In the genomic region with DNA sequence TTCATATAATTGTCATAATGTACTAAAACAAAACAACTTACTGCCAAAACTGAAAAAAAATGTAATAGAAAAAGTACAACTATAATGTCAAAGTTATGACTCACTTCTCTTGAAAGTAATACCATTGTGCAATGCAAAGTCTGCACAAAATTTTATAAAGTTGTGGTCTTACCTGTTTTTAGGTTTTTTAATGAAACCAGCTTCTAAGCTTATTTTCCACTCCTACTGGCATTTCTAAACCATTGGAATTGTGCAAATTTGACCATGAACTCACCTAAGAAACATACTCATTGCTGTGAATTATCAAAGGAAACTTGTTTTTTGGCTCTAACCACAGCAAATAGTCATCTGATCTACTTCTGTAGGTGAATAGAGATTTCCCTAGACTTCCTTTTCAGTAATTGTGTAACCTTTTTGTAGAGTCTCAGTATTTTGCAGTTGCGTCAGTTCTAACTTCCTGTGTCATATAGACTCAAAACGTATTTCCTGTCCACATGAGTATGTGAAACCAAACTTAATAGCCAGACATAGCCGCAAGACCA, we compare ENCODE assay signal across 10 cellular contexts. TPM values are rescaled to one million over a fixed set of nuclear protein-coding genes. Genes with fewer than 3 reads are reported as not detected.
DNase-seq lines count a peak whose midpoint lies in the region; ATAC-seq and TF ChIP-seq lines count a peak whose summit lies in the region.
"Had no signal": no experiment of that assay in that cellular context is flagged by ENCODE, and none has a peak within 500 bp of the region (broad histone marks: within the 10 kb centered on the region; RNA-seq: fewer than 3 reads in every experiment).

No MANE protein-coding gene starts in this region.

- 78 to 87% methylated on average over 2 to 3 of the region's 3 CpGs for WGBS in gastroesophageal sphincter (ENCODE audit: low coverage in 1 of 2), 2 donors

- H3K4me3 ChIP-seq in OCI-LY3 (ENCODE audit: low read length): no peak overlapping the region
- no peak overlapping the region for H3K4me3 ChIP-seq in fibroblast of pulmonary artery (replicated peaks; ENCODE audit: low read depth, low read length)
- no peak overlapping the region for H3K4me3 ChIP-seq in gastroesophageal sphincter

- H3K27me3 ChIP-seq in OCI-LY3 (ENCODE audit: low read depth, low read length) (no peaks in the 10 kb centered on the region), gastroesophageal sphincter (no peaks in the 10 kb centered on the region)

- no peak overlapping the region for H3K4me2 ChIP-seq in OCI-LY3 (ENCODE audit: low read length)

- H3K4me1 ChIP-seq in OCI-LY3 (ENCODE audit: low read length) (peaks cover 7% of the 10 kb centered on the region), gastroesophageal sphincter (peaks cover 0 to 6% (median 0%) of the 10 kb centered on the region in 3 donors)

- H3K36me3 ChIP-seq in OCI-LY3 (replicated peaks; ENCODE audit: low read depth, low read length) (no peaks in the 10 kb centered on the region), gastroesophageal sphincter (no peaks in the 10 kb centered on the region)

- H3K9me3 ChIP-seq in OCI-LY3 (ENCODE audit: insufficient read depth, low read length) (no peaks in the 10 kb centered on the region), gastroesophageal sphincter (no peaks in the 10 kb centered on the region)

- peak; percentile 95 for DNase-seq in fibroblast of pulmonary artery (ENCODE audit: low read depth)
- DNase-seq in NCI-H524 (lab: John Stamatoyannopoulos, UW): no peak
- DNase-seq in putamen (ENCODE audit: low spot score): no peak
- DNase-seq in iPS-NIHi7 (ENCODE audit: extremely low spot score): no peak
- DNase-seq: foreskin melanocyte, right cardiac atrium had no signal

- no peak for TF ChIP-seq POLR2A in gastroesophageal sphincter (IDR thresholded peaks at IDR 0.05)

- no peaks in the 10 kb centered on the region for H4K20me1 ChIP-seq in OCI-LY3 (ENCODE audit: insufficient read depth, low read length)

- H3K27ac ChIP-seq in OCI-LY3 (ENCODE audit: low read length) (0 out of 2 replicates have a peak overlapping the region, but pooled peaks have one; percentile 20), gastroesophageal sphincter (no peak overlapping the region)

- TF ChIP-seq CTCF in OCI-LY3 (IDR thresholded peaks at IDR 0.05; ENCODE audit: low read depth, low read length) (no peak), fibroblast of pulmonary artery (IDR thresholded peaks at IDR 0.05; ENCODE audit: low read length, missing control alignments) (no peak), gastroesophageal sphincter (IDR thresholded peaks at IDR 0.05) (no peak)

- peak; percentile 83 for ATAC-seq in GM18861 (IDR thresholded peaks at IDR 0.05; ENCODE audit: unreplicated experiment)
- ATAC-seq in HG02852 (IDR thresholded peaks at IDR 0.05; ENCODE audit: unreplicated experiment): peak; percentile 75
- ATAC-seq in gastroesophageal sphincter: no peak
- ATAC-seq: right cardiac atrium had no signal

- peak overlapping the region; percentile 51; the same call in 1 of the 2 replicates for H2AFZ ChIP-seq in OCI-LY3 (ENCODE audit: low read depth, low read length)

- no peak for TF ChIP-seq EP300 in gastroesophageal sphincter (IDR thresholded peaks at IDR 0.05)

- no peak overlapping the region for H3K9ac ChIP-seq in OCI-LY3 (ENCODE audit: low read length)

- no peaks in the 10 kb centered on the region for H3K79me2 ChIP-seq in OCI-LY3 (ENCODE audit: low read length)

RNA-seq across cellular contexts. Expression of a gene that starts 31.9 kb away (rescaled TPM):
- total RNA-seq in gastroesophageal sphincter: 100 to 1,000 TPM in 1 of 4 donors, 10 to 100 TPM in 3; 42.6 to 141 (median 66.1) TPM
